In genomic region chr3:65342084-65342683, GRCh38 we compare ENCODE assay signal across 9 cellular contexts.
DNase-seq lines count a peak whose midpoint lies in the region; ATAC-seq and TF ChIP-seq lines count a peak whose summit lies in the region.
"Had no signal": no experiment of that assay in that cellular context is flagged by ENCODE, and none has a peak within 500 bp of the region (broad histone marks: within the 10 kb centered on the region; RNA-seq: fewer than 3 reads in every experiment).

No MANE protein-coding gene starts in this region.

- no peak overlapping the region for H3K4me2 ChIP-seq in fibroblast of lung (ENCODE audit: extremely low read depth, insufficient read depth, low read length)

- H3K27ac ChIP-seq in fibroblast of lung (ENCODE audit: insufficient read depth, low read length) (no peak overlapping the region), uterus (no peak overlapping the region)
- no peak overlapping the region for H3K27ac ChIP-seq in CD8-positive, alpha-beta T cell (ENCODE audit: low read depth, low read length)

- TF ChIP-seq CTCF in fibroblast of lung (conservative IDR thresholded peaks at IDR 0.05 in 1 of 2, IDR thresholded peaks at IDR 0.05 in 1 of 2; ENCODE audit: low read depth in 1 of 2, low read length in 2 of 2) (peak; percentile 44 to 77), retinal pigment epithelial cell (conservative IDR thresholded peaks at IDR 0.05; ENCODE audit: low read depth, low read length) (peak; percentile 71), uterus (IDR thresholded peaks at IDR 0.05) (no peak)
- TF ChIP-seq CTCF in CD8-positive, alpha-beta T cell (IDR thresholded peaks at IDR 0.05), result no peak

- CTCF ChIA-PET in CD8-positive, alpha-beta T cell (lab: Charles Lee), result no interaction called here

- H3K36me3 Mint-ChIP-seq in CD8-positive, alpha-beta T cell, result no peaks in the 10 kb centered on the region

- H3K9me3 ChIP-seq in fibroblast of lung (ENCODE audit: control insufficient read depth, insufficient read depth, low read depth, low read length) (no peaks in the 10 kb centered on the region), uterus (no peaks in the 10 kb centered on the region)
- H3K9me3 ChIP-seq in CD8-positive, alpha-beta T cell (ENCODE audit: low read length), result no peaks in the 10 kb centered on the region

- POLR2A ChIA-PET in CD8-positive, alpha-beta T cell (lab: Charles Lee), result no interaction called here

- no peak overlapping the region for H3K9ac ChIP-seq in fibroblast of lung (ENCODE audit: insufficient read depth, low read length)

- no peaks in the 10 kb centered on the region for H3K36me3 ChIP-seq in fibroblast of lung (ENCODE audit: control insufficient read depth, insufficient read depth, low read length)
- no peaks in the 10 kb centered on the region for H3K36me3 ChIP-seq in CD8-positive, alpha-beta T cell (ENCODE audit: insufficient read depth, low read length)
- no peaks in the 10 kb centered on the region for H3K36me3 ChIP-seq in uterus

- no peaks in the 10 kb centered on the region for H3K79me2 ChIP-seq in fibroblast of lung (ENCODE audit: control insufficient read depth, insufficient read depth, low read length)

- H3K27ac Mint-ChIP-seq in CD8-positive, alpha-beta T cell, result no peak overlapping the region
- H3K27ac Mint-ChIP-seq: activated naive CD4-positive, alpha-beta T cell treated with anti-CD3 and anti-CD28 coated beads, Interleukin-2, amount 50 U/mL, for 72 hours had no signal

- ATAC-seq in HG03025 (IDR thresholded peaks at IDR 0.05; ENCODE audit: low FRiP score, unreplicated experiment), result peak; percentile 78
- no peak for ATAC-seq in CD8-positive, alpha-beta T cell

- H3K4me1 Mint-ChIP-seq in CD8-positive, alpha-beta T cell (ENCODE audit: low read depth), result no peaks in the 10 kb centered on the region

- H4K20me1 ChIP-seq in fibroblast of lung (ENCODE audit: control insufficient read depth, extremely low read depth, insufficient read depth, low read length), result no peaks in the 10 kb centered on the region

- no peak overlapping the region for H3K4me3 Mint-ChIP-seq in CD8-positive, alpha-beta T cell

- H2AFZ ChIP-seq in fibroblast of lung (ENCODE audit: low read length), result no peak overlapping the region

- H3K4me1 ChIP-seq in fibroblast of lung (ENCODE audit: control insufficient read depth, extremely low read depth, insufficient read depth, low read length) (no peaks in the 10 kb centered on the region), uterus (no peaks in the 10 kb centered on the region)
- H3K4me1 ChIP-seq in CD8-positive, alpha-beta T cell (ENCODE audit: insufficient read depth, low read length), result no peaks in the 10 kb centered on the region

- peaks cover 2% of the 10 kb centered on the region for H3K9me3 Mint-ChIP-seq in CD8-positive, alpha-beta T cell

- no peak overlapping the region for H3K4me3 ChIP-seq in fibroblast of lung (replicated peaks in 1 of 4; ENCODE audit: control extremely low read depth in 1 of 4, insufficient read depth in 1 of 4, low read depth in 3 of 4, low read length in 4 of 4)
- no peak overlapping the region for H3K4me3 ChIP-seq in retinal pigment epithelial cell (ENCODE audit: low read length)
- H3K4me3 ChIP-seq in CD8-positive, alpha-beta T cell (ENCODE audit: low read depth, low read length), result no peak overlapping the region
- H3K4me3 ChIP-seq in uterus, result no peak overlapping the region

- DNase-seq in NCI-H82 (lab: John Stamatoyannopoulos, UW), result peak; percentile 63
- DNase-seq in NCI-H82 treated with DMSO at 0.1 percent for 48 hours (lab: John Stamatoyannopoulos, UW; ENCODE audit: unreplicated experiment), result no peak
- peak; percentile 16 to 52 for DNase-seq in SHP77 (lab: John Stamatoyannopoulos, UW)
- DNase-seq in fibroblast of lung (ENCODE audit: low read depth in 2 of 2), result peak; percentile 23 to 55
- DNase-seq in retinal pigment epithelial cell (ENCODE audit: low read depth), result no peak
- DNase-seq in CD8-positive, alpha-beta T cell, result no peak
- DNase-seq in uterus, result no peak

- TF ChIP-seq POLR2A in uterus (IDR thresholded peaks at IDR 0.05), result no peak

- H3K27me3 ChIP-seq in fibroblast of lung (ENCODE audit: control insufficient read depth, insufficient read depth, low read length), result no peaks in the 10 kb centered on the region
- no peaks in the 10 kb centered on the region for H3K27me3 ChIP-seq in CD8-positive, alpha-beta T cell (ENCODE audit: insufficient read depth, low read length)
- no peaks in the 10 kb centered on the region for H3K27me3 ChIP-seq in uterus

- intact Hi-C loops in CD8-positive, alpha-beta T cell (cut with DNase I, micrococcal nuclease), result no loop called here
- intact Hi-C loops in uterus (cut with DNase I; ENCODE audit: low total_unique reads), result no loop called here

- no peaks in the 10 kb centered on the region for H3K27me3 Mint-ChIP-seq in CD8-positive, alpha-beta T cell (ENCODE audit: low read depth)

Comparison
In these comparisons a context has a peak if more than half of its experiments do, and no peak if none do; other contexts are left out.
1. DNase-seq: peak in NCI-H82 (single experiment), SHP77 (2 of 2) and fibroblast of lung (2 of 2); none in NCI-H82 treated with DMSO at 0.1 percent for 48 hours (single experiment), retinal pigment epithelial cell (single experiment), CD8-positive, alpha-beta T cell (0 of 7) and uterus (0 of 2).
2. CTCF ChIP-seq: peak in fibroblast of lung (2 of 2) and retinal pigment epithelial cell (single experiment); none in CD8-positive, alpha-beta T cell (single experiment) and uterus (0 of 4).